ENCODE assay signal across 13 cellular contexts in genomic region chr20:50855498-50856474, GRCh38.
DNase-seq lines count a peak whose midpoint lies in the region; ATAC-seq, FAIRE-seq and TF ChIP-seq lines count a peak whose summit lies in the region.
"Had no signal": no experiment of that assay in that cellular context is flagged by ENCODE, and none has a peak within 500 bp of the region (broad histone marks: within the 10 kb centered on the region; RNA-seq: fewer than 3 reads in every experiment).

No MANE protein-coding gene starts in this region.

- H3K9me3 ChIP-seq in MG63 = no peaks in the 10 kb centered on the region
- H3K9me3 ChIP-seq: prostate gland had no signal

- no peak for ATAC-seq in HG02981 (IDR thresholded peaks at IDR 0.05; ENCODE audit: unreplicated experiment)
- no peak for ATAC-seq in activated naive CD4-positive, alpha-beta T cell treated with anti-CD3 and anti-CD28 coated beads, Interleukin-2, amount 50 U/mL, for 72 hours
- ATAC-seq: activated CD8-positive, alpha-beta T cell treated with anti-CD3 and anti-CD28 coated beads, Interleukin-2, amount 10 ng/mL, durations not matched to agents 7 days and 5 days; GM12878 had no signal

- H3K36me3 ChIP-seq in MG63 = no peaks in the 10 kb centered on the region
- no peaks in the 10 kb centered on the region for H3K36me3 ChIP-seq in bronchial epithelial cell (ENCODE audit: control insufficient read depth, insufficient read depth, low read length)
- H3K36me3 ChIP-seq: prostate gland had no signal

- DNase-seq in DMS 273 treated with DMSO at 0.1 percent for 48 hours (lab: John Stamatoyannopoulos, UW) (peak; percentile 25), MG63 (peak; percentile 59), bronchial epithelial cell (ENCODE audit: low read depth) (peak; percentile 53), mucosa of gallbladder (ENCODE audit: low spot score) (peak; percentile 71), posterior vena cava (ENCODE audit: low spot score) (no peak), GM12891 (ENCODE audit: insufficient read length, low spot score) (no peak)
- no peak for DNase-seq in activated naive CD4-positive, alpha-beta T cell treated with anti-CD3 and anti-CD28 coated beads, Interleukin-2, amount 50 U/mL, for 72 hours (ENCODE audit: low spot score in 2 of 2)
- DNase-seq: activated CD8-positive, alpha-beta T cell treated with anti-CD3 and anti-CD28 coated beads, Interleukin-2, amount 10 ng/mL, durations not matched to agents 7 days and 5 days; NCI-H345 had no signal

- FAIRE-seq in bronchial epithelial cell (lab: Jason Lieb, UNC) (no peak), GM12891 (lab: Jason Lieb, UNC) (no peak)
- FAIRE-seq: GM12878 had no signal

- no peak for TF ChIP-seq CTCF in bronchial epithelial cell (IDR thresholded peaks at IDR 0.05; ENCODE audit: insufficient read depth, low read length, severe bottlenecking)

- no peaks in the 10 kb centered on the region for H3K36me3 Mint-ChIP-seq in activated naive CD4-positive, alpha-beta T cell treated with anti-CD3 and anti-CD28 coated beads, Interleukin-2, amount 50 U/mL, for 72 hours
- H3K36me3 Mint-ChIP-seq: CD14-positive monocyte had no signal

- H3K27ac Mint-ChIP-seq in activated naive CD4-positive, alpha-beta T cell treated with anti-CD3 and anti-CD28 coated beads, Interleukin-2, amount 50 U/mL, for 72 hours = peak overlapping the region in 1 of 2 donors; percentile 18
- H3K27ac Mint-ChIP-seq: activated CD8-positive, alpha-beta T cell treated with anti-CD3 and anti-CD28 coated beads, Interleukin-2, amount 10 ng/mL, durations not matched to agents 7 days and 5 days; CD14-positive monocyte had no signal

- no peak for TF ChIP-seq POLR2A in GM12891 (IDR thresholded peaks at IDR 0.05; ENCODE audit: low read depth, low read length)

- H3K27me3 ChIP-seq in MG63 (no peaks in the 10 kb centered on the region), bronchial epithelial cell (ENCODE audit: control insufficient read depth, insufficient read depth, low read length) (no peaks in the 10 kb centered on the region)

- H3K9me3 Mint-ChIP-seq in activated naive CD4-positive, alpha-beta T cell treated with anti-CD3 and anti-CD28 coated beads, Interleukin-2, amount 50 U/mL, for 72 hours = no peaks in the 10 kb centered on the region
- H3K9me3 Mint-ChIP-seq: CD14-positive monocyte had no signal

- intact Hi-C loops in posterior vena cava (cut with DNase I) = no loop called here

- H3K4me3 ChIP-seq in MG63 (no peak overlapping the region), bronchial epithelial cell (ENCODE audit: low read depth, low read length) (no peak overlapping the region)
- H3K4me3 ChIP-seq: GM12878, prostate gland had no signal

TF ChIP-seq in GM12891, 5 proteins besides CTCF, POLR2A, EP300 and RAD21:
- TF ChIP-seq POU2F2 (IDR thresholded peaks at IDR 0.05; ENCODE audit: low read depth, low read length) (no peak), POLR2AphosphoS5 (IDR thresholded peaks at IDR 0.05; ENCODE audit: low read depth, low read length) (no peak), TAF1 (IDR thresholded peaks at IDR 0.05; ENCODE audit: low read depth, low read length) (no peak), PAX5 (IDR thresholded peaks at IDR 0.05; ENCODE audit: insufficient read depth, low read length, severe bottlenecking) (no peak), SPI1 (IDR thresholded peaks at IDR 0.05; ENCODE audit: low read depth, low read length) (no peak)

Comparison
In these comparisons a context has a peak if more than half of its experiments do, and no peak if none do; other contexts are left out.
1. DNase-seq: peak in DMS 273 treated with DMSO at 0.1 percent for 48 hours (single experiment), MG63 (single experiment), bronchial epithelial cell (single experiment) and mucosa of gallbladder (single experiment); none in posterior vena cava (single experiment), GM12891 (single experiment) and activated naive CD4-positive, alpha-beta T cell treated with anti-CD3 and anti-CD28 coated beads, Interleukin-2, amount 50 U/mL, for 72 hours (0 of 2).